Comparison of ENCODE assay signal across 14 cellular contexts in the genomic region with DNA sequence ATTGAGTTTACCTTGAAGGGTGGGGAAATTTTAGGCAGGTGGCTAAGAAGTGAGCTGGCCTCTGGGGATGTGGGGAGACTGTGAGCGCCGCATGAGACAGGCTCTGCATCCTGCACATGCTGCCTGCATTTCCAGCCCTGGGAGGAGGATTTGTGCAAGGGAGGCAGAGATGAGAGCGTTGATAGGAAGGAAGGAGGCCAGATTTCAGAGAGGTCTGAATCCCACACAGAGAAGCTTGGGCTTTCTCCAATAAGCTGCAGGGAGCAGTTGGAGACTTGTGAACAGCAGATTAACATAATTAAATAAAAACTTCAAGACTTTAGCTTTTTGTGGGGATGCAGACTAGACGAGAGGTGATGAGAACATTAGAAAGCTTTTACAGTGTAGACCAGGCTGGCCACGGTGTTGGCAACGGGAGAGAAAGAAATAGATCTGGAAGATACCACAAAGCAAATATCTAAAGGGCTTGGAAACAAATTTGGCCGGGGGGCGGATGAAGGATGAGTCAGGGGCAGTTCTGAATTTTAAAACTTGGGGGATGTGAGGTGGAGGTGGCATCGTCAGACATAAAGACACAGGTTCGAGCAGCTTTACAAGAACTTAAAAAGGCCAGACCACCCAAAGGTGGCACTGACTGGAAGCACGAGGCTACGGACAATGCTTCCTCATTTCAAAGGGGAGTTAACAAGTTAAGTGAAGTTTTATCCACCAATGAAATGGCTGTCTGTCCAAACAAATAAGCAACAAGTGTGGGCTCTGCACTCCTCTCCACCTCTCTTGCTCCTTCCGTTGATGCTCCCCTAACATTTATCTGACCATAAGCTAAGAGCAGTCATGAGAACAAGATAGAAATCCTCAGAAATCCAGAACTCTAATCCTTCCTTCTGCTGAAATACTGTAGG. TPM values are rescaled to one million over a fixed set of nuclear protein-coding genes. Genes with fewer than 3 reads are reported as not detected.
DNase-seq lines count a peak whose midpoint lies in the region; ATAC-seq, FAIRE-seq and TF ChIP-seq lines count a peak whose summit lies in the region.
"Had no signal": no experiment of that assay in that cellular context is flagged by ENCODE, and none has a peak within 500 bp of the region (broad histone marks: within the 10 kb centered on the region; RNA-seq: fewer than 3 reads in every experiment).

No MANE protein-coding gene starts in this region.

- peaks cover 53% of the 10 kb centered on the region for H3K4me1 ChIP-seq in A549
- H3K4me1 ChIP-seq in SK-N-SH (ENCODE audit: control insufficient read depth in 1 of 2, insufficient read depth in 2 of 2, low read depth in 1 of 2, low read length in 1 of 2) = peaks cover 26 to 38% of the 10 kb centered on the region in 2 experiments
- peaks cover 24% of the 10 kb centered on the region for H3K4me1 ChIP-seq in endothelial cell of umbilical vein (ENCODE audit: control insufficient read depth, extremely low read depth, insufficient read depth, low read length)
- H3K4me1 ChIP-seq in testis = peaks cover 10% of the 10 kb centered on the region
- H3K4me1 ChIP-seq: colonic mucosa had no signal

- TF ChIP-seq POLR2A in A549 (IDR thresholded peaks at IDR 0.05; ENCODE audit: low read length) = no peak
- TF ChIP-seq POLR2A in endothelial cell of umbilical vein (IDR thresholded peaks at IDR 0.05; ENCODE audit: low read depth, low read length) = no peak
- TF ChIP-seq POLR2A in testis (IDR thresholded peaks at IDR 0.05) = no peak

- TF ChIP-seq CTCF in A549 (IDR thresholded peaks at IDR 0.05) = no peak
- TF ChIP-seq CTCF in SK-N-SH (IDR thresholded peaks at IDR 0.05) = no peak
- TF ChIP-seq CTCF in endothelial cell of umbilical vein (IDR thresholded peaks at IDR 0.05; ENCODE audit: extremely low read depth in 1 of 2, insufficient read depth in 1 of 2, low read depth in 1 of 2, low read length in 2 of 2) = no peak
- no peak for TF ChIP-seq CTCF in testis (IDR thresholded peaks at IDR 0.05)

- intact Hi-C loops in endothelial cell of umbilical vein (cut with micrococcal nuclease) (loop anchor here (2.0 kb wide), 3 partner anchors 21 to 49 kb away; no protein-coding TSS in a partner anchor), testis (cut with DNase I; ENCODE audit: low total_unique reads) (no loop called here)

- H3K9me3 ChIP-seq in A549 = no peaks in the 10 kb centered on the region
- H3K9me3 ChIP-seq in SK-N-SH = no peaks in the 10 kb centered on the region
- H3K9me3 ChIP-seq in endothelial cell of umbilical vein (replicated peaks; ENCODE audit: control insufficient read depth, insufficient read depth, low read length) = no peaks in the 10 kb centered on the region
- no peaks in the 10 kb centered on the region for H3K9me3 ChIP-seq in testis
- H3K9me3 ChIP-seq: colonic mucosa, gastroesophageal sphincter, uterus had no signal

- H4K20me1 ChIP-seq in SK-N-SH (ENCODE audit: insufficient read depth) = no peaks in the 10 kb centered on the region
- no peaks in the 10 kb centered on the region for H4K20me1 ChIP-seq in endothelial cell of umbilical vein (replicated peaks; ENCODE audit: control insufficient read depth, extremely low read depth, insufficient read depth, low read length)

- H3K4me2 ChIP-seq in A549 (peak overlapping the region; percentile 82), SK-N-SH (peak overlapping the region; percentile 76), endothelial cell of umbilical vein (ENCODE audit: insufficient read depth, low read length) (peak overlapping the region; percentile 58)

- no peak for TF ChIP-seq RAD21 in A549 (conservative IDR thresholded peaks at IDR 0.05 in 1 of 2, IDR thresholded peaks at IDR 0.05 in 1 of 2)
- no peak for TF ChIP-seq RAD21 in SK-N-SH (IDR thresholded peaks at IDR 0.05; ENCODE audit: low read length)

- CTCF ChIA-PET in A549 (lab: Yijun Ruan, JAX) = interaction anchor here (0.6 to 3.3 kb wide), 7 partner anchors 26 to 287 kb away, joined by 3 to 10 read pairs (median 4); no protein-coding TSS in a partner anchor
- CTCF ChIA-PET in SK-N-SH (lab: Yijun Ruan, JAX) = interaction anchor here (1.0 to 1.2 kb wide), 3 partner anchors 14 to 287 kb away, joined by 3 read pairs; no protein-coding TSS in a partner anchor
- CTCF ChIA-PET in endothelial cell of umbilical vein (lab: Charles Lee) = interaction anchor here (1.2 to 1.6 kb wide), 4 partner anchors 9 to 50 kb away, joined by 3 to 6 read pairs (median 4); no protein-coding TSS in a partner anchor

- H3K79me2 ChIP-seq in SK-N-SH (ENCODE audit: insufficient read depth) = no peaks in the 10 kb centered on the region
- H3K79me2 ChIP-seq in endothelial cell of umbilical vein (ENCODE audit: control insufficient read depth, insufficient read depth, low read length) = no peaks in the 10 kb centered on the region

- H2AFZ ChIP-seq in SK-N-SH (ENCODE audit: low read depth) (peak overlapping the region; percentile 25; the same call in 1 of the 2 replicates), endothelial cell of umbilical vein (ENCODE audit: low read depth, low read length) (peak overlapping the region; percentile 49)

- TF ChIP-seq EP300 in A549 (IDR thresholded peaks at IDR 0.05) = no peak
- TF ChIP-seq EP300 in SK-N-SH (IDR thresholded peaks at IDR 0.05; ENCODE audit: borderline replicate concordance in 1 of 2, low read depth in 1 of 2, low read length in 1 of 2) = no peak

- no peaks in the 10 kb centered on the region for H3K9me1 ChIP-seq in endothelial cell of umbilical vein (replicated peaks; ENCODE audit: control insufficient read depth, extremely low read depth, insufficient read depth, low read length)

- no peaks in the 10 kb centered on the region for H3K36me3 ChIP-seq in SK-N-SH (replicated peaks in 1 of 2; ENCODE audit: control insufficient read depth in 1 of 2, insufficient read depth in 2 of 2, low read length in 1 of 2)
- H3K36me3 ChIP-seq in endothelial cell of umbilical vein (ENCODE audit: control insufficient read depth in 2 of 2, extremely low read depth in 1 of 2, insufficient read depth in 2 of 2, low read length in 2 of 2) = no peaks in the 10 kb centered on the region
- no peaks in the 10 kb centered on the region for H3K36me3 ChIP-seq in testis (ENCODE audit: low read depth, missing control alignments)
- H3K36me3 ChIP-seq: colonic mucosa, gastroesophageal sphincter, uterus had no signal

- 21% methylated on average over 13 of the region's 13 CpGs for WGBS in A549 (ENCODE audit: missing lambda C conversion rate)
- WGBS in SK-N-SH (ENCODE audit: low lambda C conversion rate) = 27% methylated on average over 13 of the region's 13 CpGs
- WGBS in testis, 2 donors = 90% methylated on average over 13 of the region's 13 CpGs

- dilution Hi-C loops in endothelial cell of umbilical vein (cut with MboI; ENCODE audit: extremely low pct_ligation_motif_present, low sequenced_read_pairs) = no loop called here

- H3K27me3 ChIP-seq in SK-N-SH (ENCODE audit: insufficient read depth) (no peaks in the 10 kb centered on the region), endothelial cell of umbilical vein (ENCODE audit: control insufficient read depth in 2 of 2, insufficient read depth in 2 of 2, low read length in 2 of 2) (no peaks in the 10 kb centered on the region), testis (no peaks in the 10 kb centered on the region)
- H3K27me3 ChIP-seq: colonic mucosa, gastroesophageal sphincter, uterus had no signal

- H3F3A ChIP-seq in SK-N-SH (replicated peaks; ENCODE audit: insufficient read depth) = peaks cover 30% of the 10 kb centered on the region

- peak overlapping the region; percentile 84 to 87 for H3K27ac ChIP-seq in A549
- H3K27ac ChIP-seq in SK-N-SH (ENCODE audit: low read depth in 2 of 2, low read length in 1 of 2) = peak overlapping the region; percentile 43 to 94; a peak in 3 of 4 replicates
- H3K27ac ChIP-seq in endothelial cell of umbilical vein (ENCODE audit: insufficient read depth, low read depth, low read length) = peak overlapping the region; percentile 55
- H3K27ac ChIP-seq in testis = no peak overlapping the region
- H3K27ac ChIP-seq: colonic mucosa, gastroesophageal sphincter, uterus had no signal

- DNase-seq in A549 (ENCODE audit: low read depth in 1 of 2, low spot score in 1 of 2) (peak in 1 of 2 experiments; percentile 23), ELR (ENCODE audit: low read depth) (peak; percentile 57), SK-N-SH (no peak), endothelial cell of umbilical vein (ENCODE audit: low read depth, low spot score) (no peak), NCI-H1417 (lab: John Stamatoyannopoulos, UW) (no peak), testis (no peak), GF-D8 (lab: John Stamatoyannopoulos, UW) (no peak)
- DNase-seq: colonic mucosa, NCI-H2227 treated with DMSO at 0.1 percent for 48 hours, retina, SW 1271 had no signal

- ATAC-seq in A549 = peak; percentile 36 to 58; a peak in 5 of 6 replicates
- no peak for ATAC-seq in GM21529 (IDR thresholded peaks at IDR 0.05; ENCODE audit: unreplicated experiment)
- ATAC-seq: gastroesophageal sphincter had no signal

- H3K9ac ChIP-seq in SK-N-SH = peak overlapping the region; percentile 62; the same call in 1 of the 2 replicates
- H3K9ac ChIP-seq in endothelial cell of umbilical vein (replicated peaks; ENCODE audit: extremely low read depth, insufficient read depth, low read length) = no peak overlapping the region

- H3K9me2 ChIP-seq in SK-N-SH = no peaks in the 10 kb centered on the region

- no peak for FAIRE-seq in A549 (lab: Jason Lieb, UNC)
- no peak for FAIRE-seq in endothelial cell of umbilical vein (lab: Jason Lieb, UNC)

- 0 out of 3 replicates have a peak overlapping the region, but pooled peaks have one; percentile 20 for H3K4me3 ChIP-seq in A549
- H3K4me3 ChIP-seq in SK-N-SH (ENCODE audit: low read depth in 2 of 2, low read length in 1 of 2) = peak overlapping the region in 1 of 2 experiments; percentile 33; a peak in 2 of 4 replicates
- no peak overlapping the region for H3K4me3 ChIP-seq in endothelial cell of umbilical vein (replicated peaks in 1 of 3; ENCODE audit: insufficient read depth in 1 of 3, low read depth in 1 of 3, low read length in 3 of 3)
- H3K4me3 ChIP-seq in testis = no peak overlapping the region
- H3K4me3 ChIP-seq: colonic mucosa, gastroesophageal sphincter, uterus had no signal

- POLR2A ChIA-PET in A549 (lab: Yijun Ruan, JAX) (interaction anchor here (1.0 to 2.4 kb wide), 4 partner anchors 27 to 57 kb away, joined by 3 to 9 read pairs (median 6); partner anchors contain the start of gene HIVEP3), SK-N-SH (lab: Yijun Ruan, JAX) (no interaction called here), endothelial cell of umbilical vein (lab: Charles Lee) (no interaction called here)

- no TSS peak for BruUV-seq in endothelial cell of umbilical vein (replicated peaks; lab: Mats Ljungman, UMichigan)

RNA-seq across cellular contexts. Expression of gene HIVEP3, which starts 57.0 kb away (rescaled TPM):
- polyA plus RNA-seq in A549 (2011; rRNA removed) (2.0 and 2.6 TPM in 2 replicates), A549 (2017; fragmentation: RNase III; extraction: RNeasy Plus Mini Kit Qiagen cat#74134 plus additional on column Dnase treatment) (1.5 to 2.1 TPM (median 1.5 TPM) in 3 replicates), SK-N-SH (2012; rRNA removed) (6.2 and 6.4 TPM in 2 replicates), endothelial cell of umbilical vein (2.1 and 3.4 TPM in 2 replicates), testis (ENCODE audit: insufficient read depth, low read depth, low replicate concordance) (7.3 TPM)
- polyA plus RNA-seq in A549 (2012; cell fraction: cytosol; rRNA removed) = 1.6 TPM in 2 replicates
- 1.7 and 2.1 TPM in 2 replicates for polyA plus RNA-seq in A549 (2012; cell fraction: nucleus; rRNA removed)
- 1.3 and 1.9 TPM in 2 replicates for polyA minus RNA-seq in A549 (2011; rRNA and poly(A)+ RNA removed)
- 6.9 and 7.3 TPM in 2 replicates for polyA plus RNA-seq in SK-N-SH (2012; cell fraction: cytosol; rRNA removed)
- 5.7 and 9.3 TPM in 2 replicates for polyA plus RNA-seq in SK-N-SH (2012; cell fraction: nucleus; rRNA removed)
- total RNA-seq in endothelial cell of umbilical vein (4.0 and 5.0 TPM in 2 replicates), testis (1 to 10 TPM; 4.8 to 7.2 TPM)
- polyA plus RNA-seq in endothelial cell of umbilical vein (2011; cell fraction: cytosol; rRNA removed) = 3.6 and 4.1 TPM in 2 replicates
- polyA plus RNA-seq in endothelial cell of umbilical vein (2011; cell fraction: nucleus; rRNA removed) = 3.2 and 3.3 TPM in 2 replicates
- polyA plus RNA-seq in endothelial cell of umbilical vein (2012) = 2.7 and 4.9 TPM in 2 replicates
- polyA minus RNA-seq in endothelial cell of umbilical vein = 4.5 and 4.7 TPM in 2 replicates
- 0.61 TPM for polyA minus RNA-seq in endothelial cell of umbilical vein (2011; cell fraction: cytosol; rRNA and poly(A)+ RNA removed)
- 3.6 and 5.6 TPM in 2 replicates for polyA minus RNA-seq in endothelial cell of umbilical vein (2011; cell fraction: nucleus; rRNA and poly(A)+ RNA removed)

Comparison
In these comparisons a context has a peak if more than half of its experiments do, and no peak if none do; other contexts are left out.
1. H3K27ac ChIP-seq: peak in A549 (2 of 2), SK-N-SH (2 of 2) and endothelial cell of umbilical vein (single experiment); none in testis (0 of 2).
2. Of the 12 proteins assayed by ChIP-seq in both A549 and SK-N-SH: peak only in A549: none; only in SK-N-SH: MAX; in both: none; in neither: 11.
3. Peak in every context shown above with its lines, with median percentiles within 50 percentile points of each other: H3K4me2 ChIP-seq.